In genomic region chrX:118596428-118596827, GRCh38 we compare ENCODE assay signal across 16 cellular contexts.
"Had no signal": no experiment of that assay in that cellular context is flagged by ENCODE, and none has a peak within 500 bp of the region (broad histone marks: within the 10 kb centered on the region; RNA-seq: fewer than 3 reads in every experiment).

No MANE protein-coding gene starts in this region.

- H3K9me3 ChIP-seq: SK-N-SH, testis had no signal

- H3K27me3 ChIP-seq: testis had no signal

- H3K4me3 ChIP-seq: skin epidermis, testis had no signal

- DNase-seq: activated CD4-positive, alpha-beta memory T cell treated with anti-CD3 and anti-CD28 coated beads for 36 hours; activated CD4-positive, alpha-beta T cell treated with anti-CD3 and anti-CD28 coated beads for 1 hour; caudate nucleus; hypothalamus; mesenchymal stem cell; nucleus accumbens; posterior cingulate gyrus; retina; SK-N-SH; stimulated activated CD4-positive, alpha-beta T cell treated with anti-CD3 and anti-CD28 coated beads, Interleukin-4, amount 100 ng/mL, for 4 hours; stimulated activated CD8-positive, alpha-beta memory T cell treated with anti-CD3 and anti-CD28 coated beads, Interleukin-4, amount 100 ng/mL, for 48 hours; stimulated activated naive CD8-positive, alpha-beta T cell treated with anti-CD3 and anti-CD28 coated beads, Interleukin-15, Interleukin-2, amounts not matched to agents 100 U/mL and 50 U/mL, for 24 hours; T-helper 1 cell; testis had no signal

- H3K4me1 ChIP-seq: testis had no signal

- ATAC-seq: stimulated activated naive CD8-positive, alpha-beta T cell treated with anti-CD3 and anti-CD28 coated beads, Interleukin-15, Interleukin-2, amounts not matched to agents 100 U/mL and 50 U/mL, for 24 hours had no signal

- H3K27ac ChIP-seq: skin epidermis, testis, VCaP had no signal
